In the genomic region with DNA sequence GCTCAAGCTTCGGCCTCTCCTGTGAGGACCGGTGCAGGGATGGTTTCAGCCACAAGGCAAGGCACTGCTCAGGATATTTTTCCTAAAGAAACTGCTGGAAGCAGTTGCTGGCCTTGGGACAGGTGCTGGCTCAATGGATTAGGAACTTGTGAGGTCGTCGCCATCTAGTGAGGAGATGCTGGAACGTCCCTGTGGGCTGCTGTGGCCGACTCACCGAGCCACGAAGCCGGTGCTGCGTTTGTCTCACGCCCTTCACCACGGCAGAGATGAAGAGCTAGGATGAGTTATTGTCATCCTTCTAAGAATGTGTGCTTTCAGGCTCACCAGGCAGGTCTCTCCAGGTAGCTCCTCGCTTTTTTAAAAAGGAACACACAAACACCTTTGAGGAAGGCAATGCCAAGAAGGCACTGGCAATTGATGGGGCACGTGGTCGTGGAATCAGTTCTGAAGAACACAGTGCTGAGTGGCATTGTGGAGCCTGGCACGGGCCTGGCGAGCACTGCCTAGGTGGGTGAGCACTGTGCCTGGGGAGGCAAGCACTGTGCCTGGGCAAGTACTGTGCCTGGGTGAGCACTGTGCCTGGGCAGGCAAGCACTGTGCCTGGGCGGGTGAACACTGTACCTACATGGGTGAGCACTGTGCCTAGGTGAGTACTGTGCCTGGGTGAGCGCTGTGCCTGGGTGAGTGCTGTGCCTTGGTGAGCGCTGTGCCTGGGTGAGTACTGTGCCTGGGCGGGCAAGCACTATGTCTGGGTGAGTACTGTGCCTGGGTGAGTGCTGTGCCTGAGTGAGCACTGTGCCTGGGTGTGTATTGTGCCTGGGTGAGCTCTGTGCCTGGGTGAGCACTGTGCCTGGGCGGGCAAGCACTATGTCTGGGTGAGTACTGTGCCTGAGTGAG, we compare ENCODE assay signal across 9 cellular contexts.
DNase-seq lines count a peak whose midpoint lies in the region; ATAC-seq and TF ChIP-seq lines count a peak whose summit lies in the region.
"Had no signal": no experiment of that assay in that cellular context is flagged by ENCODE, and none has a peak within 500 bp of the region (broad histone marks: within the 10 kb centered on the region; RNA-seq: fewer than 3 reads in every experiment).

No MANE protein-coding gene starts in this region.

- H3K36me3 Mint-ChIP-seq in activated CD8-positive, alpha-beta memory T cell treated with anti-CD3 and anti-CD28 coated beads, Interleukin-2, amount 10 ng/mL, durations not matched to agents 7 days and 5 days = no peaks in the 10 kb centered on the region
- H3K36me3 Mint-ChIP-seq in type B pancreatic cell = no peaks in the 10 kb centered on the region

- H3K27me3 ChIP-seq in kidney epithelial cell (ENCODE audit: control insufficient read depth, insufficient read depth, low read length) = peaks cover 6% of the 10 kb centered on the region

- DNase-seq in activated CD8-positive, alpha-beta memory T cell treated with anti-CD3 and anti-CD28 coated beads, Interleukin-2, amount 10 ng/mL, durations not matched to agents 7 days and 5 days = no peak
- no peak for DNase-seq in activated CD8-positive, alpha-beta memory T cell treated with anti-CD3 and anti-CD28 coated beads, Interleukin-2, amount 50 U/mL, for 4 hours
- DNase-seq in NCI-H2081 (lab: John Stamatoyannopoulos, UW) (peak; percentile 70 to 79), astrocyte of the spinal cord (ENCODE audit: low read depth, low spot score) (peak; percentile 15), kidney epithelial cell (ENCODE audit: low read depth) (peak; percentile 14), type B pancreatic cell (ENCODE audit: extremely low spot score, unreplicated experiment) (peak; percentile 70)
- DNase-seq: activated T-cell treated with anti-CD3 and anti-CD28 coated beads, Interleukin-2, amount 50 U/mL, for 4 hours had no signal

- H3K4me3 ChIP-seq in astrocyte of the spinal cord (ENCODE audit: low read depth, low read length) (no peak overlapping the region), kidney epithelial cell (ENCODE audit: low read depth, low read length) (no peak overlapping the region)

- no peak overlapping the region for H3K4me3 Mint-ChIP-seq in activated CD8-positive, alpha-beta memory T cell treated with anti-CD3 and anti-CD28 coated beads, Interleukin-2, amount 10 ng/mL, durations not matched to agents 7 days and 5 days
- H3K4me3 Mint-ChIP-seq in type B pancreatic cell = no peak overlapping the region
- H3K4me3 Mint-ChIP-seq: activated T-cell treated with anti-CD3 and anti-CD28 coated beads, Interleukin-2, amount 50 U/mL, for 4 hours had no signal

- peak; percentile 49 for ATAC-seq in activated CD8-positive, alpha-beta memory T cell treated with anti-CD3 and anti-CD28 coated beads, Interleukin-2, amount 10 ng/mL, durations not matched to agents 7 days and 5 days
- ATAC-seq in HG02610 (IDR thresholded peaks at IDR 0.05; ENCODE audit: unreplicated experiment) (no peak), GM19463 (IDR thresholded peaks at IDR 0.05; ENCODE audit: unreplicated experiment) (no peak)

- H3K36me3 ChIP-seq in kidney epithelial cell (ENCODE audit: control insufficient read depth, insufficient read depth, low read length) = no peaks in the 10 kb centered on the region

- in situ Hi-C loops in astrocyte of the spinal cord (cut with HindIII; ENCODE audit: low sequenced_read_pairs) = no loop called here

- peaks cover 7% of the 10 kb centered on the region for H3K27me3 Mint-ChIP-seq in activated CD8-positive, alpha-beta memory T cell treated with anti-CD3 and anti-CD28 coated beads, Interleukin-2, amount 10 ng/mL, durations not matched to agents 7 days and 5 days
- peaks cover 53% of the 10 kb centered on the region for H3K27me3 Mint-ChIP-seq in type B pancreatic cell

- no peak overlapping the region for H3K27ac Mint-ChIP-seq in activated CD8-positive, alpha-beta memory T cell treated with anti-CD3 and anti-CD28 coated beads, Interleukin-2, amount 10 ng/mL, durations not matched to agents 7 days and 5 days
- no peak overlapping the region for H3K27ac Mint-ChIP-seq in type B pancreatic cell

- H3K4me1 Mint-ChIP-seq in activated CD8-positive, alpha-beta memory T cell treated with anti-CD3 and anti-CD28 coated beads, Interleukin-2, amount 10 ng/mL, durations not matched to agents 7 days and 5 days = no peaks in the 10 kb centered on the region
- no peaks in the 10 kb centered on the region for H3K4me1 Mint-ChIP-seq in type B pancreatic cell (ENCODE audit: unreplicated experiment)

- H3K9me3 Mint-ChIP-seq in activated CD8-positive, alpha-beta memory T cell treated with anti-CD3 and anti-CD28 coated beads, Interleukin-2, amount 10 ng/mL, durations not matched to agents 7 days and 5 days (ENCODE audit: low read depth) = no peaks in the 10 kb centered on the region
- H3K9me3 Mint-ChIP-seq in type B pancreatic cell = no peaks in the 10 kb centered on the region
- H3K9me3 Mint-ChIP-seq: activated T-cell treated with anti-CD3 and anti-CD28 coated beads, Interleukin-2, amount 50 U/mL, for 4 hours had no signal

- TF ChIP-seq CTCF in astrocyte of the spinal cord (IDR thresholded peaks at IDR 0.05; ENCODE audit: low read depth, low read length) (peak; percentile 33), kidney epithelial cell (IDR thresholded peaks at IDR 0.05; ENCODE audit: insufficient read depth, low read length, poor library complexity, severe bottlenecking) (peak; percentile 37), type B pancreatic cell (conservative IDR thresholded peaks at IDR 0.05) (peak; percentile 69)

- CTCF ChIA-PET in activated CD8-positive, alpha-beta memory T cell treated with anti-CD3 and anti-CD28 coated beads, Interleukin-2, amount 10 ng/mL, durations not matched to agents 7 days and 5 days (lab: Charles Lee) = interaction anchor here (1.4 kb wide), 1 partner anchor 393 kb away, joined by 8 read pairs; no protein-coding TSS in a partner anchor

Comparison
In these comparisons a context has a peak if more than half of its experiments do, and no peak if none do; other contexts are left out.
1. DNase-seq: peak in NCI-H2081 (2 of 2), astrocyte of the spinal cord (single experiment), kidney epithelial cell (single experiment) and type B pancreatic cell (single experiment); none in activated CD8-positive, alpha-beta memory T cell treated with anti-CD3 and anti-CD28 coated beads, Interleukin-2, amount 10 ng/mL, durations not matched to agents 7 days and 5 days (single experiment) and activated CD8-positive, alpha-beta memory T cell treated with anti-CD3 and anti-CD28 coated beads, Interleukin-2, amount 50 U/mL, for 4 hours (single experiment).
2. Peak in every context shown above with its lines, with median percentiles within 50 percentile points of each other: CTCF ChIP-seq.